7 cellular contexts compared by ENCODE assay signal in the genomic region with DNA sequence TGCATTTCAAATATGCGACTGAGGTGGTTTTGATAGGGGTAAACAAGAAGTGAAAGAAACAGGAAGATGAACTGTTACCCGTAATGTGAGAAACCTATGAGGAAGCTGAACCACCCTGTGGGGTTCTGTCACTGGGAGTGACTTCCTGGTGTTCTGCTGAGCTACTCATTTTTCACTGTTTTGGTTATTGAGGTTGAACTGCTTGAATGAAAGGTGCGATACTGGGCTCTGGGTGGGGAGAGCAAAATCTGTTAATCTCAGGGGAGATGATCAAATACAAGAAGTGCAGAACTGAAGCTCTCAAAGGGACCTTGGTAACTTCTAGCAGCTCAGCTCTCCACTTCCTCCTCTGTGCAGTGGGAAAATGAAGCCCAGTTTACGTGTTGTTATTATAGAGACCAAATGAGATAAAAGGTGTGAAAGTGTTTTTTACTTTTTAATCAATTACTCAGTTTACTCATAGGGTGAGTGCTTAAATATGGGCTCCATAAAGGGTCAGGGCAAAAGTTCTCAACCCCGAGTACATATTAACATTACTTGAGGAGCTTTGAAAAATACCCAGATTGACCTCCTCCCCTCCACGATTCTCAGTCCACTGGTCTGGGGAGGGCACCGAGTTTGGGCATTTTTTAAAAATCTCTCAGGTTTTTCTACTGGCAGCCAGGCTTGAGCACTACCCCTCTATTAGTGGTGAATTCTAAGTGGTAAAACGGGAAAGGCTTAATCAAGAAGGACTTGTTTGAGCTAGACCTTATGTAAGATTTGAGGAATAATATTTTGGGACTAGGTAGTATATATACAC.
DNase-seq lines count a peak whose midpoint lies in the region; ATAC-seq and TF ChIP-seq lines count a peak whose summit lies in the region.

No MANE protein-coding gene starts in this region.

- H3K27me3 ChIP-seq in OCI-LY3 (ENCODE audit: low read depth, low read length) (peaks cover 7% of the 10 kb centered on the region; the same call in 1 of the 2 replicates), H7 (ENCODE audit: control insufficient read depth, insufficient read depth, low read length) (no peaks in the 10 kb centered on the region)

- no peak for TF ChIP-seq CTCF in OCI-LY3 (IDR thresholded peaks at IDR 0.05; ENCODE audit: low read depth, low read length)

- H3K4me1 ChIP-seq in OCI-LY3 (ENCODE audit: low read length): peaks cover 60% of the 10 kb centered on the region

- POLR2A ChIA-PET in naive thymus-derived CD8-positive, alpha-beta T cell (lab: Charles Lee): interaction anchor here (0.5 to 3.8 kb wide), 24 partner anchors 9 to 788 kb away, joined by 3 to 85 read pairs (median 4); a partner anchor contains a TSS

- H3K4me3 ChIP-seq in OCI-LY3 (ENCODE audit: low read length) (peak overlapping the region; percentile 51), H7 (ENCODE audit: insufficient read depth, low read depth, low read length) (no peak overlapping the region)

- H3K79me2 ChIP-seq in OCI-LY3 (ENCODE audit: low read length): no peaks in the 10 kb centered on the region

- peak overlapping the region; percentile 28 for H3K4me3 Mint-ChIP-seq in activated naive CD4-positive, alpha-beta T cell treated with anti-CD3 and anti-CD28 coated beads for 36 hours
- peak overlapping the region; percentile 26 to 89 (median 64) for H3K4me3 Mint-ChIP-seq in naive thymus-derived CD8-positive, alpha-beta T cell

- H3K36me3 ChIP-seq in OCI-LY3 (replicated peaks; ENCODE audit: low read depth, low read length) (no peaks in the 10 kb centered on the region), H7 (replicated peaks; ENCODE audit: control insufficient read depth, insufficient read depth, low read length) (no peaks in the 10 kb centered on the region)

- H4K20me1 ChIP-seq in OCI-LY3 (ENCODE audit: insufficient read depth, low read length): no peaks in the 10 kb centered on the region

- peak overlapping the region; percentile 95 for H3K27ac ChIP-seq in OCI-LY3 (ENCODE audit: low read length)

- H3K9me3 ChIP-seq in OCI-LY3 (ENCODE audit: insufficient read depth, low read length): no peaks in the 10 kb centered on the region

- peak; percentile 82 for DNase-seq in activated naive CD4-positive, alpha-beta T cell treated with anti-CD3 and anti-CD28 coated beads for 36 hours
- DNase-seq in naive thymus-derived CD8-positive, alpha-beta T cell: peak; percentile 17 to 90 (median 74)
- no peak for DNase-seq in H7

- peak overlapping the region; percentile 79; the same call in 1 of the 2 replicates for H2AFZ ChIP-seq in OCI-LY3 (ENCODE audit: low read depth, low read length)

- H3K36me3 Mint-ChIP-seq in activated naive CD4-positive, alpha-beta T cell treated with anti-CD3 and anti-CD28 coated beads for 36 hours (ENCODE audit: low read depth): no peaks in the 10 kb centered on the region
- H3K36me3 Mint-ChIP-seq in naive thymus-derived CD8-positive, alpha-beta T cell: no peaks in the 10 kb centered on the region

- peak overlapping the region; percentile 69 for H3K4me2 ChIP-seq in OCI-LY3 (ENCODE audit: low read length)

- intact Hi-C loops in activated naive CD4-positive, alpha-beta T cell treated with anti-CD3 and anti-CD28 coated beads for 36 hours (cut with micrococcal nuclease): loop anchor here (1.0 to 10.0 kb wide), 7 partner anchors 104 to 936 kb away; a partner anchor contains a TSS

- H3K9ac ChIP-seq in OCI-LY3 (ENCODE audit: low read length): peak overlapping the region; percentile 71

- ATAC-seq in GM18909 (IDR thresholded peaks at IDR 0.05; ENCODE audit: poor library complexity, unreplicated experiment) (peak; percentile 89), HG02938 (IDR thresholded peaks at IDR 0.05; ENCODE audit: unreplicated experiment) (peak; percentile 83), SK-N-SH treated with all-trans-retinoic acid at 6 μM for 48 hours (no peak)
- peak; percentile 91 to 93 for ATAC-seq in naive thymus-derived CD8-positive, alpha-beta T cell

- peaks cover 65% of the 10 kb centered on the region for H3K4me1 Mint-ChIP-seq in activated naive CD4-positive, alpha-beta T cell treated with anti-CD3 and anti-CD28 coated beads for 36 hours (ENCODE audit: low read depth)
- H3K4me1 Mint-ChIP-seq in naive thymus-derived CD8-positive, alpha-beta T cell: peaks cover 31 to 97% (median 70%) of the 10 kb centered on the region in 4 donors

- no peaks in the 10 kb centered on the region for H3K27me3 Mint-ChIP-seq in activated naive CD4-positive, alpha-beta T cell treated with anti-CD3 and anti-CD28 coated beads for 36 hours (ENCODE audit: low read depth)
- no peaks in the 10 kb centered on the region for H3K27me3 Mint-ChIP-seq in naive thymus-derived CD8-positive, alpha-beta T cell

- no peaks in the 10 kb centered on the region for H3K9me3 Mint-ChIP-seq in activated naive CD4-positive, alpha-beta T cell treated with anti-CD3 and anti-CD28 coated beads for 36 hours
- H3K9me3 Mint-ChIP-seq in naive thymus-derived CD8-positive, alpha-beta T cell: peaks cover 0 to 5% (median 0%) of the 10 kb centered on the region in 9 donors

- peak overlapping the region; percentile 92 for H3K27ac Mint-ChIP-seq in activated naive CD4-positive, alpha-beta T cell treated with anti-CD3 and anti-CD28 coated beads for 36 hours
- H3K27ac Mint-ChIP-seq in naive thymus-derived CD8-positive, alpha-beta T cell: peak overlapping the region; percentile 88 to 97 (median 93)

- CTCF ChIA-PET in activated naive CD4-positive, alpha-beta T cell treated with anti-CD3 and anti-CD28 coated beads for 36 hours (lab: Charles Lee): interaction anchor here (0.5 to 2.8 kb wide), 14 partner anchors 10 to 366 kb away, joined by 3 to 24 read pairs (median 4); a partner anchor contains a TSS

TF ChIP-seq in SK-N-SH treated with all-trans-retinoic acid at 6 μM for 48 hours, 23 proteins besides CTCF, POLR2A, EP300 and RAD21 (continues in another document):
- TF ChIP-seq BACH2 (CRISPR knock-in tag; IDR thresholded peaks at IDR 0.05; ENCODE audit: borderline replicate concordance) (no peak), ZC3H10 (CRISPR knock-in tag; IDR thresholded peaks at IDR 0.05) (no peak), GLIS3 (CRISPR knock-in tag; IDR thresholded peaks at IDR 0.05) (no peak), RARB (CRISPR knock-in tag; IDR thresholded peaks at IDR 0.05) (no peak), ESRRG (CRISPR knock-in tag; IDR thresholded peaks at IDR 0.05) (no peak), ZFP30 (CRISPR knock-in tag; IDR thresholded peaks at IDR 0.05) (no peak), CSDC2 (CRISPR knock-in tag; IDR thresholded peaks at IDR 0.05) (no peak), PPARA (CRISPR knock-in tag; IDR thresholded peaks at IDR 0.05; ENCODE audit: borderline replicate concordance) (no peak), SNAI2 (CRISPR knock-in tag; IDR thresholded peaks at IDR 0.05) (no peak), ARNTL (CRISPR knock-in tag; IDR thresholded peaks at IDR 0.05; ENCODE audit: borderline replicate concordance, low read depth) (no peak), ZNF565 (CRISPR knock-in tag; conservative IDR thresholded peaks at IDR 0.05; ENCODE audit: low read depth) (no peak), TOX (CRISPR knock-in tag; IDR thresholded peaks at IDR 0.05; ENCODE audit: borderline replicate concordance) (no peak)
- TF ChIP-seq, protein P1, sequence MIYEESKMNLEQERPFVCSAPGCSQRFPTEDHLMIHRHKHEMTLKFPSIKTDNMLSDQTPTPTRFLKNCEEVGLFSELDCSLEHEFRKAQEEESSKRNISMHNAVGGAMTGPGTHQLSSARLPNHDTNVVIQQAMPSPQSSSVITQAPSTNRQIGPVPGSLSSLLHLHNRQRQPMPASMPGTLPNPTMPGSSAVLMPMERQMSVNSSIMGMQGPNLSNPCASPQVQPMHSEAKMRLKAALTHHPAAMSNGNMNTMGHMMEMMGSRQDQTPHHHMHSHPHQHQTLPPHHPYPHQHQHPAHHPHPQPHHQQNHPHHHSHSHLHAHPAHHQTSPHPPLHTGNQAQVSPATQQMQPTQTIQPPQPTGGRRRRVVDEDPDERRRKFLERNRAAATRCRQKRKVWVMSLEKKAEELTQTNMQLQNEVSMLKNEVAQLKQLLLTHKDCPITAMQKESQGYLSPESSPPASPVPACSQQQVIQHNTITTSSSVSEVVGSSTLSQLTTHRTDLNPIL (CRISPR knock-in tag; IDR thresholded peaks at IDR 0.05; ENCODE audit: low read depth): no peak
- TF ChIP-seq, protein P2, sequence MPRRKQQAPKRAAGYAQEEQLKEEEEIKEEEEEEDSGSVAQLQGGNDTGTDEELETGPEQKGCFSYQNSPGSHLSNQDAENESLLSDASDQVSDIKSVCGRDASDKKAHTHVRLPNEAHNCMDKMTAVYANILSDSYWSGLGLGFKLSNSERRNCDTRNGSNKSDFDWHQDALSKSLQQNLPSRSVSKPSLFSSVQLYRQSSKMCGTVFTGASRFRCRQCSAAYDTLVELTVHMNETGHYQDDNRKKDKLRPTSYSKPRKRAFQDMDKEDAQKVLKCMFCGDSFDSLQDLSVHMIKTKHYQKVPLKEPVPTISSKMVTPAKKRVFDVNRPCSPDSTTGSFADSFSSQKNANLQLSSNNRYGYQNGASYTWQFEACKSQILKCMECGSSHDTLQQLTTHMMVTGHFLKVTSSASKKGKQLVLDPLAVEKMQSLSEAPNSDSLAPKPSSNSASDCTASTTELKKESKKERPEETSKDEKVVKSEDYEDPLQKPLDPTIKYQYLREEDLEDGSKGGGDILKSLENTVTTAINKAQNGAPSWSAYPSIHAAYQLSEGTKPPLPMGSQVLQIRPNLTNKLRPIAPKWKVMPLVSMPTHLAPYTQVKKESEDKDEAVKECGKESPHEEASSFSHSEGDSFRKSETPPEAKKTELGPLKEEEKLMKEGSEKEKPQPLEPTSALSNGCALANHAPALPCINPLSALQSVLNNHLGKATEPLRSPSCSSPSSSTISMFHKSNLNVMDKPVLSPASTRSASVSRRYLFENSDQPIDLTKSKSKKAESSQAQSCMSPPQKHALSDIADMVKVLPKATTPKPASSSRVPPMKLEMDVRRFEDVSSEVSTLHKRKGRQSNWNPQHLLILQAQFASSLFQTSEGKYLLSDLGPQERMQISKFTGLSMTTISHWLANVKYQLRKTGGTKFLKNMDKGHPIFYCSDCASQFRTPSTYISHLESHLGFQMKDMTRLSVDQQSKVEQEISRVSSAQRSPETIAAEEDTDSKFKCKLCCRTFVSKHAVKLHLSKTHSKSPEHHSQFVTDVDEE (CRISPR knock-in tag; IDR thresholded peaks at IDR 0.05): no peak
